Comparison of ENCODE assay signal across 20 cellular contexts in genomic region chr11:32143378-32143777, GRCh38.
"Had no signal": no experiment of that assay in that cellular context is flagged by ENCODE, and none has a peak within 500 bp of the region (broad histone marks: within the 10 kb centered on the region; RNA-seq: fewer than 3 reads in every experiment).

No MANE protein-coding gene starts in this region.

- H3K27ac ChIP-seq: KMS-11, RWPE1 had no signal

- DNase-seq: Kasumi-1, MM.1S, NCI-H1092 treated with DMSO at 0.1 percent for 48 hours, NCI-H1436, NCI-H187, NCI-H2029, NCI-H2081 treated with DMSO at 0.1 percent for 48 hours, NCI-H2171, NCI-H226, NCI-H446, NCI-H510A, NCI-H524 treated with DMSO at 0.1 percent for 48 hours, NCI-H69, NCI-H774, SHP77, SK-N-SH had no signal

- H3K9me3 ChIP-seq: SK-N-SH had no signal

- H3K4me3 ChIP-seq: K562 had no signal

- FAIRE-seq: K562, RCC 7860 had no signal

- H3K9ac ChIP-seq: KMS-11, SK-N-SH had no signal

- ATAC-seq: K562 had no signal

- H3K4me2 ChIP-seq: KMS-11, SK-N-SH had no signal
